ENCODE assay signal across 8 cellular contexts in the genomic region with DNA sequence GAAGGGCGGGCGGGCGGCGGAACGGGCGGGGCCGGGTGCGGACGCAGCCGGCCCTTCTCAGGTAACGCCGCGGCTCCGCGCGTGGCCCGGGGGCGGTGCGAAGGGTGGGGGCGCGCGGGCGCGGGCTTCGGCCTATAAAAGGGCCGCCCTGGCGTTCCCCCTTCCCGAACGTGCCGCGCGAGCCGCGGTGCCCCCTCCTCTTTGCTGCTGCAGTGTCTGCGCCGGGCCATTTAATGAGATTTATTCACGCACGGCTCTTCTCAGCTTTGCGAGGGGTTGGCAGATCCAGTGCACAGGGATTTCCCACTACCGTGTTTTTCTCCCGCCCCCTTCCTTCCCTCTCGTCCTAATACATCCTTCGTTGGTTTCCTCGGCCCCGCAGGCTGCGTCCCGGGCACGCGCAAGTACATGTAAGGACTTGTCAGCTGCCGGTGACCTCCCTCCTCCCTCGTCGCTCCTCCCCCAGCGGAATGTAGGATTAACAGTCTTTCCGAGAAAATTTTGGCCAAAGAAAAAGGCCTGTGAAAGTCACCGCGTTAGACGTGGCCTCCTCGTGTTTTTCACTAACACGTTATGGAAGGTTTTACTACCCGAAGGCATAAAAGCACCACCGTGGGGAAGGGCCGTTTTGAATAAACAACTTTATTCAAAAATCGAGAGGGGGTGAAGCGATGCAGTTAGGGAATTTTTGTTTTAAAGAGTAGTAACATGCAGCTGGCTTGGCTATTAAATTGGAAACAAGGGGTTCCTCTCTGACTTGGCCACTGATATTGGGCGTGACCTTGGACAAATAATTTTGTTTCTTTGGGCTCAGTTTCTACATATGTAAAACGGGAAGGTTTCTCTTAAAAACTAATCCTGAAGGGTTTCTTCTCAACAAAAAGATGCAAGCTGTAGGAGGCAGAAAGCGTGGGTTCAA. TPM values are rescaled to one million over a fixed set of nuclear protein-coding genes. Genes with fewer than 3 reads are reported as not detected.
DNase-seq lines count a peak whose midpoint lies in the region; ATAC-seq and TF ChIP-seq lines count a peak whose summit lies in the region.

No MANE protein-coding gene starts in this region.

- DNase-seq in KBM-7 (peak; percentile 95), Peyer's patch (peak; percentile 88 to 96 (median 93)), fibroblast of the aortic adventitia (ENCODE audit: low read depth) (peak; percentile 98), nephron progenitor cell (peak; percentile 88)
- DNase-seq in activated T-helper 9 cell treated with anti-CD3 and anti-CD28 coated beads, Interleukin-2, amount 50 U/mL, for 16 hours (ENCODE audit: low read depth): peak; percentile 67
- DNase-seq in stimulated activated naive CD8-positive, alpha-beta T cell treated with anti-CD3 and anti-CD28 coated beads, Interleukin-15, amount 100 ng/mL, for 72 hours: peak in 1 of 2 donors; percentile 87

- peaks cover 10% of the 10 kb centered on the region for H3F3A ChIP-seq in DOHH2 (ENCODE audit: control insufficient read depth, insufficient read depth)

- peak; percentile 75 to 77 for TF ChIP-seq POLR2A in Peyer's patch (IDR thresholded peaks at IDR 0.05)

- no peaks in the 10 kb centered on the region for H3K9me3 ChIP-seq in DOHH2 (ENCODE audit: control insufficient read depth, insufficient read depth, low read length)
- no peaks in the 10 kb centered on the region for H3K9me3 ChIP-seq in Peyer's patch

- H3K4me1 Mint-ChIP-seq in nephron progenitor cell: peaks cover 45% of the 10 kb centered on the region
- H3K4me1 Mint-ChIP-seq in stimulated activated naive CD8-positive, alpha-beta T cell treated with anti-CD3 and anti-CD28 coated beads, Interleukin-15, amount 100 ng/mL, for 72 hours: peaks cover 53% of the 10 kb centered on the region

- H3K9me3 Mint-ChIP-seq in nephron progenitor cell: peaks cover 6% of the 10 kb centered on the region
- peaks cover 0 to 5% of the 10 kb centered on the region in 2 donors for H3K9me3 Mint-ChIP-seq in stimulated activated naive CD8-positive, alpha-beta T cell treated with anti-CD3 and anti-CD28 coated beads, Interleukin-15, amount 100 ng/mL, for 72 hours

- H3K4me2 ChIP-seq in DOHH2 (ENCODE audit: low read length): peak overlapping the region; percentile 81

- H3K4me3 Mint-ChIP-seq in nephron progenitor cell: peak overlapping the region; percentile 93
- H3K4me3 Mint-ChIP-seq in stimulated activated naive CD8-positive, alpha-beta T cell treated with anti-CD3 and anti-CD28 coated beads, Interleukin-15, amount 100 ng/mL, for 72 hours: peak overlapping the region; percentile 92 to 95

- peaks cover 94% of the 10 kb centered on the region for H3K79me2 ChIP-seq in DOHH2 (ENCODE audit: control insufficient read depth, low read length)

- H3K9me2 ChIP-seq in DOHH2 (replicated peaks; ENCODE audit: control insufficient read depth, low read length): no peaks in the 10 kb centered on the region

- peak; percentile 47 for ATAC-seq in GM21723 (IDR thresholded peaks at IDR 0.05; ENCODE audit: unreplicated experiment)
- peak; percentile 75 for ATAC-seq in stimulated activated naive CD8-positive, alpha-beta T cell treated with anti-CD3 and anti-CD28 coated beads, Interleukin-15, amount 100 ng/mL, for 72 hours

- in situ Hi-C loops in KBM-7 (cut with MboI; ENCODE audit: low pct_unique_long_range_greater_than_20kb, low sequenced_read_pairs): no loop called here

- peak overlapping the region; percentile 99 for H3K27ac Mint-ChIP-seq in nephron progenitor cell
- peak overlapping the region; percentile 99 to 100 for H3K27ac Mint-ChIP-seq in stimulated activated naive CD8-positive, alpha-beta T cell treated with anti-CD3 and anti-CD28 coated beads, Interleukin-15, amount 100 ng/mL, for 72 hours

- TF ChIP-seq CTCF in DOHH2 (IDR thresholded peaks at IDR 0.05; ENCODE audit: low read depth, low read length, poor library complexity, severe bottlenecking) (no peak), Peyer's patch (IDR thresholded peaks at IDR 0.05) (no peak), fibroblast of the aortic adventitia (IDR thresholded peaks at IDR 0.05; ENCODE audit: insufficient read depth, low read length) (no peak), nephron progenitor cell (IDR thresholded peaks at IDR 0.05) (no peak)

- H3K4me1 ChIP-seq in DOHH2 (ENCODE audit: control insufficient read depth, low read length) (peaks cover 53% of the 10 kb centered on the region), Peyer's patch (peaks cover 0 to 10% (median 4%) of the 10 kb centered on the region in 4 donors)

- H3K4me3 ChIP-seq in DOHH2 (ENCODE audit: low read length): peak overlapping the region; percentile 99
- peak overlapping the region; percentile 80 to 88 (median 86) for H3K4me3 ChIP-seq in Peyer's patch
- peak overlapping the region; percentile 90 for H3K4me3 ChIP-seq in fibroblast of the aortic adventitia (ENCODE audit: low read depth, low read length)

- H4K20me1 ChIP-seq in DOHH2 (ENCODE audit: control insufficient read depth, insufficient read depth, low read depth, low read length): no peaks in the 10 kb centered on the region

- H3K36me3 Mint-ChIP-seq in nephron progenitor cell (ENCODE audit: low read depth): peaks cover 27% of the 10 kb centered on the region

- H3K27me3 ChIP-seq in DOHH2 (ENCODE audit: control insufficient read depth, low read length): no peaks in the 10 kb centered on the region
- no peaks in the 10 kb centered on the region for H3K27me3 ChIP-seq in Peyer's patch

- H3K27ac ChIP-seq in DOHH2 (ENCODE audit: low read depth, low read length) (peak overlapping the region; percentile 85), Peyer's patch (peak overlapping the region; percentile 98 to 99 (median 98))

- H3K36me3 ChIP-seq in DOHH2 (ENCODE audit: control insufficient read depth, low read length) (peaks cover 38% of the 10 kb centered on the region), Peyer's patch (no peaks in the 10 kb centered on the region)

- H3K27me3 Mint-ChIP-seq in nephron progenitor cell (ENCODE audit: low read depth, poor library complexity): no peaks in the 10 kb centered on the region
- H3K27me3 Mint-ChIP-seq in stimulated activated naive CD8-positive, alpha-beta T cell treated with anti-CD3 and anti-CD28 coated beads, Interleukin-15, amount 100 ng/mL, for 72 hours: no peaks in the 10 kb centered on the region

RNA-seq across cellular contexts. Expression of a gene that starts 1.0 kb away (rescaled TPM):
- total RNA-seq in Peyer's patch (10 to 100 TPM; 20.5 to 50.3 (median 38.0) TPM), fibroblast of the aortic adventitia (ENCODE audit: low replicate concordance) (77.4 and 106 TPM in 2 replicates)
